Comparison of ENCODE assay signal across 8 cellular contexts in the genomic region with DNA sequence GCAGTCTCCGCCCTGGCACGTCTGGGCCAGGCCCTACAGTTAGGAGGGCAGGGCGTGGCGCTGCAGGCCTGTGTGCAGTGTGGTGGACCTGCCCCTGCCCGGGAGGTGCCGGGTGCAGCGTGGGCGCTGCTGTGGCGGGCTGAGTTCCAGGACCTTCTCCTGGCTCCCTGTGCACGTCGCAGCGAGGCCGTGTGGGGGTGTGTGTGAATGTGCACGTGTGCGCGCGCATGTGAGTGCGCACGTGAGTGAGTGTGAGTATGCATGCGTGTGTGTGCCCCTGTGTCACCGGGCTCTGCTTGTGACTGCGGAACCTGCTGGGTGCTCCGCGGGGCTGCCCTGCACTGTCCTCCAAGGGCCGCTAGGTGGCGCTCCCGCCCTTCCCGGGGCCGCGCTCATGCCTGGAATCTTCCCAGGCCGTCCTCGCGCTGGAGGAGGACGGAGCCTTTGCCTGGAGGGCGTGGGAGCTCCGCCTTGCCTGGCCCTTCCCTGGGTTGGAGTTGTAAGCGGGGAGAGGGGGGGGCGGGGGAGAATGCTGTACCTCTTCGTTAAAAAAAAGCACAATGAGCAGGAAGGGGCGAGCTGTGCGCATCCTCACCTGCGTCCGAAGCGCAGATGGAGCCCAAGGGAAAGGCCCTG.
DNase-seq lines count a peak whose midpoint lies in the region; ATAC-seq and TF ChIP-seq lines count a peak whose summit lies in the region.

No MANE protein-coding gene starts in this region.

- TF ChIP-seq CTCF in AG04449 (IDR thresholded peaks at IDR 0.05; ENCODE audit: insufficient read depth, low read length, missing control alignments) = peak; percentile 100
- peak; percentile 96 for TF ChIP-seq CTCF in GM13977 (IDR thresholded peaks at IDR 0.05; ENCODE audit: extremely low read depth, insufficient read depth, missing control alignments)
- TF ChIP-seq CTCF in dorsolateral prefrontal cortex (IDR thresholded peaks at IDR 0.05 in 54 of 56, conservative IDR thresholded peaks at IDR 0.05 in 2 of 56; ENCODE audit: low read depth in 1 of 56, partially characterized antibody in 56 of 56) = peak; percentile 85 to 99 (median 97)

- intact Hi-C loops in dorsolateral prefrontal cortex (cut with DNase I) = loop anchor here (2.0 to 5.0 kb wide), 5 partner anchors 89 to 531 kb away; no protein-coding TSS in a partner anchor

- H3K27ac ChIP-seq in dorsolateral prefrontal cortex = peak overlapping the region in 53 of 59 donors; percentile 7 to 90 (median 70)

- H3K4me3 ChIP-seq in AG04449 (ENCODE audit: low read depth, low read length) (no peak overlapping the region), dorsolateral prefrontal cortex (peak overlapping the region in 8 of 59 donors; percentile 2 to 22 (median 9))

- POLR2A ChIA-PET in AG04449 (lab: Yijun Ruan, JAX) = no interaction called here

- no peak for ATAC-seq in HG02885 (IDR thresholded peaks at IDR 0.05; ENCODE audit: poor library complexity, unreplicated experiment)

- in situ Hi-C loops in GM13977 (cut with MboI; ENCODE audit: low pct_unique_long_range_greater_than_20kb, low sequenced_read_pairs, unreplicated experiment) = no loop called here

- CTCF ChIA-PET in AG04449 (lab: Yijun Ruan, JAX) = interaction anchor here (0.6 to 6.8 kb wide), 31 partner anchors 12 to 639 kb away, joined by 3 to 151 read pairs (median 4); a partner anchor contains a TSS

- DNase-seq in AG04449 (ENCODE audit: low read depth, low spot score) (no peak), GM13977 (ENCODE audit: low spot score) (peak; percentile 89), NCI-H345 treated with DMSO at 0.1 percent for 48 hours (lab: John Stamatoyannopoulos, UW; ENCODE audit: unreplicated experiment) (peak; percentile 48), dorsolateral prefrontal cortex (peak; percentile 75 to 90 (median 82)), lung microvascular endothelial cell (ENCODE audit: low read depth in 2 of 2) (peak; percentile 68 to 70)
- DNase-seq in activated CD4-positive, alpha-beta T cell treated with anti-CD3 and anti-CD28 coated beads, Interleukin-2, amount 50 U/mL, for 48 hours = peak; percentile 69 to 72
- peak; percentile 24 for DNase-seq in stimulated activated CD8-positive, alpha-beta memory T cell treated with anti-CD3 and anti-CD28 coated beads, Interleukin-12 subunit alpha, Interleukin-12 subunit beta, amount 100 ng/mL, for 1 hour (ENCODE audit: low read depth)

- no peaks in the 10 kb centered on the region for H3K27me3 ChIP-seq in dorsolateral prefrontal cortex
